14 cellular contexts compared by ENCODE assay signal in genomic region chr2:202221873-202222272, GRCh38. TPM values are rescaled to one million over a fixed set of nuclear protein-coding genes. Genes with fewer than 3 reads are reported as not detected.
DNase-seq lines count a peak whose midpoint lies in the region; FAIRE-seq and TF ChIP-seq lines count a peak whose summit lies in the region.
"Had no signal": no experiment of that assay in that cellular context is flagged by ENCODE, and none has a peak within 500 bp of the region (broad histone marks: within the 10 kb centered on the region; RNA-seq: fewer than 3 reads in every experiment).

No MANE protein-coding gene starts in this region.

- no peak overlapping the region for H2BK5ac ChIP-seq in H9 (ENCODE audit: insufficient read length, low read length)

- H3K9me3 ChIP-seq in H9 (ENCODE audit: control insufficient read depth, low read depth, low read length) (no peaks in the 10 kb centered on the region), tibial nerve (no peaks in the 10 kb centered on the region)
- H3K9me3 ChIP-seq: pancreas had no signal

- no peak overlapping the region for H3K56ac ChIP-seq in H9 (ENCODE audit: insufficient read length, low read depth, low read length)

- TF ChIP-seq EP300 in tibial nerve (IDR thresholded peaks at IDR 0.05), result no peak

- no peak overlapping the region for H3T11ph ChIP-seq in H9 (ENCODE audit: low read length)

- H3K4me3 Mint-ChIP-seq in H9, result no peak overlapping the region
- H3K4me3 Mint-ChIP-seq: activated CD4-positive, alpha-beta T cell treated with anti-CD3 and anti-CD28 coated beads, Interleukin-2, amount 10 ng/mL, durations not matched to agents 7 days and 5 days had no signal

- no peak overlapping the region for H3K4me2 ChIP-seq in H9 (ENCODE audit: insufficient read depth, insufficient read length, low read length)

- no peaks in the 10 kb centered on the region; the same call in 1 of the 2 replicates for H3K27me3 Mint-ChIP-seq in H9 (ENCODE audit: low read depth)
- H3K27me3 Mint-ChIP-seq: activated CD4-positive, alpha-beta T cell treated with anti-CD3 and anti-CD28 coated beads, Interleukin-2, amount 10 ng/mL, durations not matched to agents 7 days and 5 days had no signal

- WGBS in H9 (ENCODE audit: extremely low coverage, insufficient read length, low lambda C conversion rate), result no CpG with 5 or more reads among the region's 1 CpG
- 53 to 61% methylated on average over 1 of the region's 1 CpG for WGBS in tibial nerve, 2 donors

- TF ChIP-seq CTCF in AG10803 (conservative IDR thresholded peaks at IDR 0.05; ENCODE audit: low read length), result no peak
- TF ChIP-seq CTCF in H9 (conservative IDR thresholded peaks at IDR 0.05), result no peak
- no peak for TF ChIP-seq CTCF in tibial nerve (IDR thresholded peaks at IDR 0.05)

- H2BK20ac ChIP-seq in H9 (ENCODE audit: low read depth, low read length, poor library complexity, severe bottlenecking), result no peak overlapping the region

- no peak overlapping the region for H3K23ac ChIP-seq in H9 (ENCODE audit: insufficient read length, low read depth, low read length)

- H3K9me3 Mint-ChIP-seq in H9, result no peaks in the 10 kb centered on the region
- H3K9me3 Mint-ChIP-seq: activated CD4-positive, alpha-beta T cell treated with anti-CD3 and anti-CD28 coated beads, Interleukin-2, amount 10 ng/mL, durations not matched to agents 7 days and 5 days had no signal

- H3K79me2 ChIP-seq in H9 (ENCODE audit: insufficient read depth, low read length), result peaks cover 26% of the 10 kb centered on the region; the same call in 1 of the 2 replicates

- H3K27me3 ChIP-seq in H9 (ENCODE audit: insufficient read depth, low read length) (no peaks in the 10 kb centered on the region), tibial nerve (no peaks in the 10 kb centered on the region)
- H3K27me3 ChIP-seq: pancreas had no signal

- no peak overlapping the region for H3K14ac ChIP-seq in H9 (ENCODE audit: insufficient read depth, low read length)

- H3K4me1 ChIP-seq in H9 (ENCODE audit: insufficient read depth, low read length), result no peaks in the 10 kb centered on the region; the same call in 1 of the 2 replicates
- H3K4me1 ChIP-seq in tibial nerve, result peaks cover 0 to 12% (median 0%) of the 10 kb centered on the region in 4 donors

- no peak overlapping the region for H2BK12ac ChIP-seq in H9 (ENCODE audit: insufficient read length, low read depth, low read length)

- H2AK5ac ChIP-seq in H9 (ENCODE audit: insufficient read length, low read length), result no peak overlapping the region

- peaks cover 0 to 49% (median 0%) of the 10 kb centered on the region in 3 donors for H3K36me3 ChIP-seq in tibial nerve
- H3K36me3 ChIP-seq: pancreas had no signal

- no peak overlapping the region for H2BK15ac ChIP-seq in H9 (ENCODE audit: low read depth, low read length)

- H3K79me1 ChIP-seq in H9 (ENCODE audit: insufficient read depth, low read depth, low read length, poor library complexity, severe bottlenecking), result peaks cover 11% of the 10 kb centered on the region

- H4K8ac ChIP-seq in H9 (replicated peaks; ENCODE audit: insufficient read length, low read depth, low read length), result no peak overlapping the region

- H3K18ac ChIP-seq in H9 (ENCODE audit: insufficient read length, low read depth, low read length), result no peak overlapping the region

- H4K20me1 ChIP-seq in H9 (ENCODE audit: control insufficient read depth, insufficient read depth, insufficient read length), result no peaks in the 10 kb centered on the region

- no peak for TF ChIP-seq POLR2A in tibial nerve (IDR thresholded peaks at IDR 0.05)

- H2BK120ac ChIP-seq in H9 (ENCODE audit: low read depth, low read length, poor library complexity, severe bottlenecking), result no peak overlapping the region

- peaks cover 30 to 62% (median 57%) of the 10 kb centered on the region in 3 experiments for H3K36me3 Mint-ChIP-seq in H9 (ENCODE audit: insufficient read depth in 1 of 3, low read depth in 3 of 3)

- peak overlapping the region in 1 of 3 experiments; percentile 9; a peak in 4 of 7 replicates for H3K27ac Mint-ChIP-seq in H9
- H3K27ac Mint-ChIP-seq: activated CD4-positive, alpha-beta T cell treated with anti-CD3 and anti-CD28 coated beads, Interleukin-2, amount 10 ng/mL, durations not matched to agents 7 days and 5 days had no signal

- H3K4ac ChIP-seq in H9 (ENCODE audit: low read depth, low read length), result no peak overlapping the region

- no peak for FAIRE-seq in frontal cortex (lab: Jason Lieb, UNC)
- FAIRE-seq: colon, pancreas had no signal

- peaks cover 4 to 5% of the 10 kb centered on the region in 2 experiments for H3K4me1 Mint-ChIP-seq in H9

- no peak overlapping the region for H2AFZ ChIP-seq in H9 (ENCODE audit: low read length)

- no peaks in the 10 kb centered on the region for H3K23me2 ChIP-seq in H9 (ENCODE audit: insufficient read length, low read depth, low read length, poor library complexity, severe bottlenecking)

- peak; percentile 20 for DNase-seq in AG10803 (ENCODE audit: low read depth)
- no peak for DNase-seq in H9
- peak; percentile 51 for DNase-seq in astrocyte of the hippocampus (ENCODE audit: low read depth, low spot score)
- peak; percentile 40 for DNase-seq in left kidney (ENCODE audit: low read depth, low spot score)
- no peak for DNase-seq in NCI-H1105 treated with DMSO at 0.1 percent for 48 hours (lab: John Stamatoyannopoulos, UW)
- DNase-seq in HT-29 (ENCODE audit: low spot score), result no peak
- no peak for DNase-seq in frontal cortex (ENCODE audit: low spot score in 2 of 2)
- no peak for DNase-seq in tibial nerve (ENCODE audit: low spot score in 2 of 2)
- DNase-seq: activated CD4-positive, alpha-beta T cell treated with anti-CD3 and anti-CD28 coated beads, Interleukin-2, amount 10 ng/mL, durations not matched to agents 7 days and 5 days; NCI-H1105; pancreas; stimulated activated CD4-positive, alpha-beta T cell treated with anti-CD3 and anti-CD28 coated beads, Interleukin-1b, Interleukin-23, amount 100 ng/mL, for 48 hours; stimulated activated naive CD4-positive, alpha-beta T cell treated with Interleukin-2 at 50 U/mL for 16 hours had no signal

- H4K5ac ChIP-seq in H9 (ENCODE audit: insufficient read length, low read depth, low read length), result no peak overlapping the region

- no peak overlapping the region for H4K91ac ChIP-seq in H9 (ENCODE audit: insufficient read length, low read depth, low read length)

- peak overlapping the region; percentile 7 for H3K9ac ChIP-seq in H9 (ENCODE audit: extremely low read depth, insufficient read length, low read length)

- H3K4me3 ChIP-seq in AG10803 (ENCODE audit: low read length) (no peak overlapping the region), tibial nerve (no peak overlapping the region)
- H3K4me3 ChIP-seq: pancreas had no signal

- H3K27ac ChIP-seq in H9 (ENCODE audit: insufficient read length, low read depth, low read length) (no peak overlapping the region), tibial nerve (no peak overlapping the region)
- H3K27ac ChIP-seq: pancreas had no signal

RNA-seq across cellular contexts. Expression of gene SUMO1, which starts 16.5 kb away (rescaled TPM):
- 202 and 206 TPM in 2 replicates for total RNA-seq in H9 (2021)
- 67.3 and 69.5 TPM in 2 replicates for total RNA-seq in HT-29 (2014; rRNA removed; shearing (Covaris generic))
- 177 TPM for total RNA-seq in frontal cortex
- 10 to 100 TPM; 43.3 to 52.2 (median 48.3) TPM for total RNA-seq in tibial nerve

RNA-seq across cellular contexts. Expression of gene NOP58, which starts 43.7 kb away (rescaled TPM):
- total RNA-seq in H9 (2021) (164 and 168 TPM in 2 replicates), frontal cortex (48.5 TPM), tibial nerve (10 to 100 TPM; 52.9 to 72.8 (median 69.6) TPM)
- 67.2 and 73.4 TPM in 2 replicates for total RNA-seq in HT-29 (2014; rRNA removed; shearing (Covaris generic))

Comparison
In these comparisons a context has a peak if more than half of its experiments do, and no peak if none do; other contexts are left out.
1. DNase-seq: peak in AG10803 (single experiment), astrocyte of the hippocampus (single experiment) and left kidney (single experiment); none in H9 (single experiment), NCI-H1105 treated with DMSO at 0.1 percent for 48 hours (single experiment), HT-29 (single experiment), frontal cortex (0 of 2) and tibial nerve (0 of 2).